In the genomic region with DNA sequence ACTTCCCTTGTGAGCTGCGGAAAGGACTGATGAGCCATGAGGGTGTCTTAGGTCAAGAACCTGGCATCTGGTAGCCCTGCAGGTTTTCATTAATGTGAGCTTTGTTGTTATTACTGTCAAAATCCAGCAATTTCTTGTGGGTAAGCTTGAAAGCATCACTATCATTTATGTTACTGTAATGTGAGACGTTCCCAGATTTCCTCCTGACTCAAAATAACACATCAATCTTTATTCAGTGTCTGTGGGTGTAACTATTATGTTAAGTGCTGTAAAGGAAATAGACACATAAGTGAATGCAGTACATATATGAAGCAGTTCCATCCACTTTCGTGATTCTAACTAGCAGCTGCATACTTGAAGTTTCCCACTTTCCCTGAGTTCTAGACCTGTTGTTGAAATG, we compare ENCODE assay signal across 2 cellular contexts.
TF ChIP-seq lines count a peak whose summit lies in the region.

No MANE protein-coding gene starts in this region.

TF ChIP-seq in HEK293, 187 proteins besides CTCF, POLR2A, EP300 and RAD21:
- TF ChIP-seq TRIM28 (IDR thresholded peaks at IDR 0.05; ENCODE audit: borderline replicate concordance, low read length): 0 out of 2 replicates have a peak, but pooled peaks have one; percentile 31
- no peak for TF ChIP-seq ZNF707 (tag by site-specific recombination; IDR thresholded peaks at IDR 0.05)
- TF ChIP-seq PRDM10 (tag by site-specific recombination; IDR thresholded peaks at IDR 0.05): peak; percentile 63
- TF ChIP-seq ZNF398 (tag by site-specific recombination; IDR thresholded peaks at IDR 0.05): no peak
- TF ChIP-seq ZNF10 (tag by site-specific recombination; IDR thresholded peaks at IDR 0.05): no peak
- 0 out of 2 replicates have a peak, but pooled peaks have one; percentile 33 for TF ChIP-seq GFI1B (tag by site-specific recombination; IDR thresholded peaks at IDR 0.05)
- TF ChIP-seq ZNF768 (tag by site-specific recombination; IDR thresholded peaks at IDR 0.05): no peak
- TF ChIP-seq MEIS1 (CRISPR knock-in tag; IDR thresholded peaks at IDR 0.05; ENCODE audit: borderline replicate concordance): no peak
- TF ChIP-seq ZBTB26 (tag by site-specific recombination; optimal IDR thresholded peaks at IDR 0.05): no peak
- no peak for TF ChIP-seq KLF9 (tag by site-specific recombination; IDR thresholded peaks at IDR 0.05; ENCODE audit: low read depth)

TF ChIP-seq in GM12878, 131 proteins besides CTCF, POLR2A, EP300 and RAD21:
- TF ChIP-seq, protein P1, sequence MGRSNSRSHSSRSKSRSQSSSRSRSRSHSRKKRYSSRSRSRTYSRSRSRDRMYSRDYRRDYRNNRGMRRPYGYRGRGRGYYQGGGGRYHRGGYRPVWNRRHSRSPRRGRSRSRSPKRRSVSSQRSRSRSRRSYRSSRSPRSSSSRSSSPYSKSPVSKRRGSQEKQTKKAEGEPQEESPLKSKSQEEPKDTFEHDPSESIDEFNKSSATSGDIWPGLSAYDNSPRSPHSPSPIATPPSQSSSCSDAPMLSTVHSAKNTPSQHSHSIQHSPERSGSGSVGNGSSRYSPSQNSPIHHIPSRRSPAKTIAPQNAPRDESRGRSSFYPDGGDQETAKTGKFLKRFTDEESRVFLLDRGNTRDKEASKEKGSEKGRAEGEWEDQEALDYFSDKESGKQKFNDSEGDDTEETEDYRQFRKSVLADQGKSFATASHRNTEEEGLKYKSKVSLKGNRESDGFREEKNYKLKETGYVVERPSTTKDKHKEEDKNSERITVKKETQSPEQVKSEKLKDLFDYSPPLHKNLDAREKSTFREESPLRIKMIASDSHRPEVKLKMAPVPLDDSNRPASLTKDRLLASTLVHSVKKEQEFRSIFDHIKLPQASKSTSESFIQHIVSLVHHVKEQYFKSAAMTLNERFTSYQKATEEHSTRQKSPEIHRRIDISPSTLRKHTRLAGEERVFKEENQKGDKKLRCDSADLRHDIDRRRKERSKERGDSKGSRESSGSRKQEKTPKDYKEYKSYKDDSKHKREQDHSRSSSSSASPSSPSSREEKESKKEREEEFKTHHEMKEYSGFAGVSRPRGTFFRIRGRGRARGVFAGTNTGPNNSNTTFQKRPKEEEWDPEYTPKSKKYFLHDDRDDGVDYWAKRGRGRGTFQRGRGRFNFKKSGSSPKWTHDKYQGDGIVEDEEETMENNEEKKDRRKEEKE (IDR thresholded peaks at IDR 0.05): no peak
- TF ChIP-seq ESRRA (IDR thresholded peaks at IDR 0.05; ENCODE audit: low read length) (no peak), NRF1 (conservative IDR thresholded peaks at IDR 0.05; ENCODE audit: low read depth, low read length) (no peak), CEBPZ (IDR thresholded peaks at IDR 0.05; ENCODE audit: low read depth, low read length) (no peak), TCF12 (IDR thresholded peaks at IDR 0.05; ENCODE audit: low read depth, low read length) (no peak)
- TF ChIP-seq, protein P2, sequence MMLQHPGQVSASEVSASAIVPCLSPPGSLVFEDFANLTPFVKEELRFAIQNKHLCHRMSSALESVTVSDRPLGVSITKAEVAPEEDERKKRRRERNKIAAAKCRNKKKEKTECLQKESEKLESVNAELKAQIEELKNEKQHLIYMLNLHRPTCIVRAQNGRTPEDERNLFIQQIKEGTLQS (IDR thresholded peaks at IDR 0.05; ENCODE audit: borderline replicate concordance, extremely low read depth, low read depth, low read length): no peak
